9 cellular contexts compared by ENCODE assay signal in the genomic region with DNA sequence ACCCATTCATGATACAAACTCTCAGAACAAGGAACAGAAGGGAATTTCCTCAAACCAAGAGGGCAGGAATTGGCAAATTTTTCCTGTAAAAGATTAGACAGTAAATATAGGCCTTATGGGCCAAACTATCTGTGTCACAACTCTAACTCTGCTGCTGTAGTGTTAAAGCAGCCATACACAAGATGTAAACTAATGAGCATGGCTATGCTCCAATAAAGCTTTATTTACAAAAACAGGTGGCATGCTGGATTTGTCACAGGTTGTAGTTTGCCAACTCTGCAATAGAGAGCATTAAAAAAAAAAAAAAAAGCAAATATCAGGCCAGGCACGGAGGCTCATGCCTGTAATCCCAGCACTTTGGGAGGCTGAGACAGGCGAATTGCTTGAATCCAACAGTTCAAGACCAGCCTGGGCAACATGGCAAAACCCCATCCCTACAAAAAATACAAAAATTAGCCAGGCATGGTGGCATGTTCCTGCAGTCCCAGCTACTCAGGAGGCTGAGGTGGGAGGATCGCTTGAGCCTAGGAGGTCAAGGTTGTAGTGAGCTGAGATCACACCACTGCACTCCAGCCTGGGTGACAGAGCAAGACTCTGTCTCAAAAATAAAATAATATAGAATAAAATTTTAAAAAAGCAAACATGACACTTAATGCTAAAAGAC. TPM values are rescaled to one million over a fixed set of nuclear protein-coding genes. Genes with fewer than 3 reads are reported as not detected.
"Had no signal": no experiment of that assay in that cellular context is flagged by ENCODE, and none has a peak within 500 bp of the region (broad histone marks: within the 10 kb centered on the region; RNA-seq: fewer than 3 reads in every experiment).

No MANE protein-coding gene starts in this region.

RNA-seq across cellular contexts. Expression of a gene that starts 24.7 kb away (rescaled TPM):
- total RNA-seq: activated naive CD8-positive, alpha-beta T cell treated with anti-CD3 and anti-CD28 coated beads, Interleukin-2, amount 10 ng/mL, durations not matched to agents 7 days and 5 days; glomerular endothelial cell; lung microvascular endothelial cell; mononuclear cell; naive thymus-derived CD8-positive, alpha-beta T cell; progenitor cell of endocrine pancreas; spleen; suprapubic skin had no signal
- polyA plus RNA-seq: naive thymus-derived CD8-positive, alpha-beta T cell; SK-N-SH; spleen had no signal

RNA-seq across cellular contexts. Expression of a gene that starts 31.0 kb away (rescaled TPM):
- total RNA-seq: activated naive CD8-positive, alpha-beta T cell treated with anti-CD3 and anti-CD28 coated beads, Interleukin-2, amount 10 ng/mL, durations not matched to agents 7 days and 5 days; glomerular endothelial cell; lung microvascular endothelial cell; spleen had no signal
- polyA plus RNA-seq: naive thymus-derived CD8-positive, alpha-beta T cell had no signal
